8 cellular contexts compared by ENCODE assay signal in the genomic region with DNA sequence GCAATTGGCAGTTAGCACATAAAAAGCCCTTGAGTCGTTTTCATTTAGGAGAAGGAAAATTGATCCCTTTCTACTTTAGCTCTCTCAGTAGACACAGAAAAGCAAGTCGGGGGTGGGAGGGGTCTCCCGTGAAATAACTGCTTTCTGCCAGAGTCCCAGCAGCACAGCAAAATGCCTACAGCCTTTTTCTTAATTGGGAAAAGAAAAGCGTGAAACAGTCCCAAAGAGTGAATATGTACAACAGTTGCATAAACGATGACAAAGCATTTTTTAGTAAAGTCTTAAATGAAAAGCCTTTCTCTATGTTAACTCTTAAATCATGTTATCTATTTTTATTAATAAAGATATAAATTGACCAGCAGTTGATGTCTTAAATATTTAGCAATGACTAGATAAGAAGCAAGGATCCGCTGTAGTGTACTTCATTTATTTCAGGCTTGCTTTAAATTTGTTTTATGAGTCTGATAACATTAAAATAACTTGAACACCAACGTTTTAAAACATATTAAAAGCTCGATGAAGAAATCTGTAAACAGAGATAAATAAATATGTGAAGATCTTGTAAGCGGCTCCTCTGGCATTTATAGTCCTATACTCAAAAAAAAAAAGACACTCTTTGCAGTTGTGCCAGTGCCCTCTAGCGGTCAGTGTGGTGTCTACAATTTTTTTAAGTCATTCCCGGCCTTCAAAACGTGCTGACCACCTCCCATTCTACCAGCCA. TPM values are rescaled to one million over a fixed set of nuclear protein-coding genes. Genes with fewer than 3 reads are reported as not detected.
DNase-seq lines count a peak whose midpoint lies in the region; ATAC-seq lines count a peak whose summit lies in the region.

No MANE protein-coding gene starts in this region.

- H2BK5ac ChIP-seq in mesenchymal stem cell (ENCODE audit: low read depth, low read length, poor library complexity, severe bottlenecking), result no peak overlapping the region

- H3K4me2 ChIP-seq in mesenchymal stem cell (ENCODE audit: low read length, poor library complexity, severe bottlenecking), result no peak overlapping the region

- H3K27me3 ChIP-seq in mesenchymal stem cell (ENCODE audit: control insufficient read depth in 1 of 2, insufficient read depth in 1 of 2, low read length in 2 of 2), result no peaks in the 10 kb centered on the region

- H4K8ac ChIP-seq in mesenchymal stem cell (ENCODE audit: low read length), result no peak overlapping the region

- H3K4me1 ChIP-seq in mesenchymal stem cell (ENCODE audit: control insufficient read depth, insufficient read depth, low read depth, low read length), result no peaks in the 10 kb centered on the region

- no peak overlapping the region for H3K27ac ChIP-seq in mesenchymal stem cell (ENCODE audit: low read length, poor library complexity, severe bottlenecking)

- H2BK120ac ChIP-seq in mesenchymal stem cell (ENCODE audit: low read depth, low read length), result no peak overlapping the region

- no peak overlapping the region for H2BK12ac ChIP-seq in mesenchymal stem cell (ENCODE audit: low read length in 2 of 2)

- ATAC-seq in HG02852 (IDR thresholded peaks at IDR 0.05; ENCODE audit: unreplicated experiment), result peak; percentile 54

- H3K14ac ChIP-seq in mesenchymal stem cell (ENCODE audit: low read length in 2 of 2), result no peak overlapping the region

- 6% methylated on average over 5 of the region's 12 CpGs for WGBS in mesenchymal stem cell

- no peak overlapping the region for H3K4ac ChIP-seq in mesenchymal stem cell (ENCODE audit: low read depth in 1 of 2, low read length in 2 of 2)

- no peak overlapping the region for H3K18ac ChIP-seq in mesenchymal stem cell (ENCODE audit: low read depth in 1 of 2, low read length in 2 of 2)

- H3K79me1 ChIP-seq in mesenchymal stem cell (replicated peaks; ENCODE audit: low read length, poor library complexity, severe bottlenecking), result no peaks in the 10 kb centered on the region

- H3K9ac ChIP-seq in mesenchymal stem cell (ENCODE audit: low read length), result peak overlapping the region; percentile 82

- intact Hi-C loops in posterior vena cava (cut with DNase I), result no loop called here

- H2AK5ac ChIP-seq in mesenchymal stem cell (ENCODE audit: low read length, severe bottlenecking), result no peak overlapping the region

- H2BK15ac ChIP-seq in mesenchymal stem cell (ENCODE audit: low read depth, poor library complexity, severe bottlenecking), result no peak overlapping the region

- H3K9me3 ChIP-seq in mesenchymal stem cell (ENCODE audit: control insufficient read depth, low read length), result no peaks in the 10 kb centered on the region

- H3K36me3 ChIP-seq in mesenchymal stem cell (ENCODE audit: control insufficient read depth in 1 of 2, insufficient read depth in 2 of 2, low read depth in 1 of 2, low read length in 2 of 2), result no peaks in the 10 kb centered on the region

- peak; percentile 82 for DNase-seq in ELR (ENCODE audit: low read depth)
- peak; percentile 79 for DNase-seq in NCI-H345 (lab: John Stamatoyannopoulos, UW)
- DNase-seq in activated CD4-positive, alpha-beta T cell treated with anti-CD3 and anti-CD28 coated beads for 4 hours, result peak; percentile 45 to 63
- peak; percentile 46 for DNase-seq in effector CD4-positive, alpha-beta T cell
- peak; percentile 80 for DNase-seq in mesenchymal stem cell
- peak; percentile 8 to 29 for DNase-seq in stimulated activated CD8-positive, alpha-beta memory T cell treated with anti-CD3 and anti-CD28 coated beads, Interleukin-4, amount 100 ng/mL, for 1 hour (ENCODE audit: low read depth in 2 of 2, low spot score in 1 of 2)
- DNase-seq in posterior vena cava (ENCODE audit: low spot score), result no peak

- H3K23ac ChIP-seq in mesenchymal stem cell (ENCODE audit: low read length in 2 of 2), result no peak overlapping the region

- H3K4me3 ChIP-seq in mesenchymal stem cell (ENCODE audit: insufficient read depth in 1 of 2, low read depth in 1 of 2, low read length in 2 of 2), result peak overlapping the region in 1 of 2 experiments; percentile 39

- no peak overlapping the region for H4K91ac ChIP-seq in mesenchymal stem cell (ENCODE audit: low read length)

- no peak overlapping the region for H2AFZ ChIP-seq in mesenchymal stem cell (ENCODE audit: low read depth, low read length)

RNA-seq across cellular contexts. Expression of a gene that starts 42.3 kb away (rescaled TPM):
- 182 TPM for polyA plus RNA-seq in mesenchymal stem cell (2013, experiment 1 of 2)
- 193 TPM for polyA plus RNA-seq in mesenchymal stem cell (2013, experiment 2 of 2)
- total RNA-seq in posterior vena cava, result 10 to 100 TPM; 52.2 to 57.7 TPM
